In the genomic region with DNA sequence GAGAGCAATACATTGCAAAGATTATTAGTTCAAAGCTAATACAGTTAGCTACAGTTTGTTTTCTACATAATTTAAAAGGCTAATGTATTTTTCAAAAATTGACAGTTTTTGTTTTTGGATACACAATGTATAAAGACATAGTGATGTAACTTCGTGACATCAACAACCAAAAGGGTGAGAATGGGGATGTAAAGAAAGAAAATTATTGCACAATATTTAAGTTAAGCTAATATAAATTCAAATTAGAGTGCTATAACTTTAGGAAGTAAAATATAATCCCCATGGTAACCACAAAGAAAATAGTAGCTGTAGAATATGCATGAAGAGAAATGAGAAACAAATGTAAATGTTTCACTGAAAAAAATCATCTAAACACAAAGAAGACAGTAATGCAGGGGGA, we compare ENCODE assay signal across 3 cellular contexts.
TF ChIP-seq lines count a peak whose summit lies in the region.

No MANE protein-coding gene starts in this region.

TF ChIP-seq in HepG2, 621 proteins besides CTCF, POLR2A, EP300 and RAD21:
- TF ChIP-seq SP140L (CRISPR knock-in tag; IDR thresholded peaks at IDR 0.05; ENCODE audit: borderline replicate concordance) (no peak), CEBPB (IDR thresholded peaks at IDR 0.05; ENCODE audit: borderline replicate concordance, low read depth, low read length) (peak; percentile 44; the same call in 1 of the 2 replicates), RFXAP (CRISPR knock-in tag; IDR thresholded peaks at IDR 0.05; ENCODE audit: borderline replicate concordance) (no peak), ZNF761 (CRISPR knock-in tag; conservative IDR thresholded peaks at IDR 0.05) (no peak)
- TF ChIP-seq, protein P1, sequence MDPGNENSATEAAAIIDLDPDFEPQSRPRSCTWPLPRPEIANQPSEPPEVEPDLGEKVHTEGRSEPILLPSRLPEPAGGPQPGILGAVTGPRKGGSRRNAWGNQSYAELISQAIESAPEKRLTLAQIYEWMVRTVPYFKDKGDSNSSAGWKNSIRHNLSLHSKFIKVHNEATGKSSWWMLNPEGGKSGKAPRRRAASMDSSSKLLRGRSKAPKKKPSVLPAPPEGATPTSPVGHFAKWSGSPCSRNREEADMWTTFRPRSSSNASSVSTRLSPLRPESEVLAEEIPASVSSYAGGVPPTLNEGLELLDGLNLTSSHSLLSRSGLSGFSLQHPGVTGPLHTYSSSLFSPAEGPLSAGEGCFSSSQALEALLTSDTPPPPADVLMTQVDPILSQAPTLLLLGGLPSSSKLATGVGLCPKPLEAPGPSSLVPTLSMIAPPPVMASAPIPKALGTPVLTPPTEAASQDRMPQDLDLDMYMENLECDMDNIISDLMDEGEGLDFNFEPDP (CRISPR knock-in tag; conservative IDR thresholded peaks at IDR 0.05), result no peak

TF ChIP-seq in IMR-90, 13 proteins besides CTCF, POLR2A, EP300 and RAD21:
- TF ChIP-seq RCOR1 (IDR thresholded peaks at IDR 0.05; ENCODE audit: insufficient replicate concordance, low read length) (no peak), CHD1 (IDR thresholded peaks at IDR 0.05; ENCODE audit: low read depth, low read length) (no peak), RFX5 (IDR thresholded peaks at IDR 0.05; ENCODE audit: low read depth, low read length) (no peak), SMC3 (IDR thresholded peaks at IDR 0.05; ENCODE audit: low read depth, low read length) (no peak), CEBPB (IDR thresholded peaks at IDR 0.05; ENCODE audit: low read depth, low read length) (peak; percentile 50; the same call in 1 of the 2 replicates)
- TF ChIP-seq, protein P2, sequence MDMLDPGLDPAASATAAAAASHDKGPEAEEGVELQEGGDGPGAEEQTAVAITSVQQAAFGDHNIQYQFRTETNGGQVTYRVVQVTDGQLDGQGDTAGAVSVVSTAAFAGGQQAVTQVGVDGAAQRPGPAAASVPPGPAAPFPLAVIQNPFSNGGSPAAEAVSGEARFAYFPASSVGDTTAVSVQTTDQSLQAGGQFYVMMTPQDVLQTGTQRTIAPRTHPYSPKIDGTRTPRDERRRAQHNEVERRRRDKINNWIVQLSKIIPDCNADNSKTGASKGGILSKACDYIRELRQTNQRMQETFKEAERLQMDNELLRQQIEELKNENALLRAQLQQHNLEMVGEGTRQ (IDR thresholded peaks at IDR 0.05; ENCODE audit: low read depth, low read length), result no peak
TF ChIP-seq in IMR-90: peak in this region for 1.

TF ChIP-seq in K562, 482 proteins besides CTCF, POLR2A, EP300 and RAD21:
- TF ChIP-seq ZNF217 (CRISPR knock-in tag; IDR thresholded peaks at IDR 0.05) (no peak), CEBPB (tag; IDR thresholded peaks at IDR 0.05) (peak; percentile 58), KHSRP (IDR thresholded peaks at IDR 0.05) (no peak), TOE1 (IDR thresholded peaks at IDR 0.05; ENCODE audit: borderline replicate concordance) (no peak), TOE1 (CRISPR knock-in tag; IDR thresholded peaks at IDR 0.05; ENCODE audit: borderline replicate concordance, low read depth) (no peak), ZNF408 (CRISPR knock-in tag; IDR thresholded peaks at IDR 0.05; ENCODE audit: low read depth) (no peak), HNRNPL (IDR thresholded peaks at IDR 0.05; ENCODE audit: low read depth, low read length) (no peak), ZC3H11A (IDR thresholded peaks at IDR 0.05; ENCODE audit: low read depth, low read length) (no peak), CEBPG (CRISPR knock-in tag; IDR thresholded peaks at IDR 0.05) (no peak), CEBPG (tag; conservative IDR thresholded peaks at IDR 0.05 in 1 of 2, IDR thresholded peaks at IDR 0.05 in 1 of 2) (peak in 1 of 2 experiments; percentile 88; a peak in 2 of 4 replicates)
- TF ChIP-seq, protein P3, sequence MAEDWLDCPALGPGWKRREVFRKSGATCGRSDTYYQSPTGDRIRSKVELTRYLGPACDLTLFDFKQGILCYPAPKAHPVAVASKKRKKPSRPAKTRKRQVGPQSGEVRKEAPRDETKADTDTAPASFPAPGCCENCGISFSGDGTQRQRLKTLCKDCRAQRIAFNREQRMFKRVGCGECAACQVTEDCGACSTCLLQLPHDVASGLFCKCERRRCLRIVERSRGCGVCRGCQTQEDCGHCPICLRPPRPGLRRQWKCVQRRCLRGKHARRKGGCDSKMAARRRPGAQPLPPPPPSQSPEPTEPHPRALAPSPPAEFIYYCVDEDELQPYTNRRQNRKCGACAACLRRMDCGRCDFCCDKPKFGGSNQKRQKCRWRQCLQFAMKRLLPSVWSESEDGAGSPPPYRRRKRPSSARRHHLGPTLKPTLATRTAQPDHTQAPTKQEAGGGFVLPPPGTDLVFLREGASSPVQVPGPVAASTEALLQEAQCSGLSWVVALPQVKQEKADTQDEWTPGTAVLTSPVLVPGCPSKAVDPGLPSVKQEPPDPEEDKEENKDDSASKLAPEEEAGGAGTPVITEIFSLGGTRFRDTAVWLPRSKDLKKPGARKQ (CRISPR knock-in tag; IDR thresholded peaks at IDR 0.05), result no peak
